1 cellular context compared by ENCODE assay signal in the genomic region with DNA sequence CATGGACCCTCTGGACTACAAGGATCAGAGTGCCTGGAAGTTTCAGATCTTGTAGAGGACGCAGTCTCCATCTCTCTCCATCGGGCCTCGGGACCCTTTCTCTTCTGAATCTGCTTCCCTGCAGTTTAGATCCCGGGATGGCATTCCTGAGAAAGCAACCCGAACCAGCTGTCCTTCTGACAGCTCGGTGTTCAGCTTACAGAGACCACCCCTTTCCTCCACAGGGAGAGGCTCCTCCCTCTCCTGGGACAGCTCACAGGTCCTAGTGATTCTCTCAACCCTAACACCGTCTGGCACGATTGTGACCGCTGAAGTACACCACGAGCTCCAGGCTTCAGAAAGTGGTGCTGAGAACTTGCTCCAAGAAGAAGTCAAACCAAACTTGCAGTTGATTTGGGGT.
TF ChIP-seq lines count a peak whose summit lies in the region.

No MANE protein-coding gene starts in this region.

TF ChIP-seq in WTC11, 78 proteins besides CTCF, POLR2A, EP300 and RAD21 (continued from another document):
- TF ChIP-seq, protein P1, sequence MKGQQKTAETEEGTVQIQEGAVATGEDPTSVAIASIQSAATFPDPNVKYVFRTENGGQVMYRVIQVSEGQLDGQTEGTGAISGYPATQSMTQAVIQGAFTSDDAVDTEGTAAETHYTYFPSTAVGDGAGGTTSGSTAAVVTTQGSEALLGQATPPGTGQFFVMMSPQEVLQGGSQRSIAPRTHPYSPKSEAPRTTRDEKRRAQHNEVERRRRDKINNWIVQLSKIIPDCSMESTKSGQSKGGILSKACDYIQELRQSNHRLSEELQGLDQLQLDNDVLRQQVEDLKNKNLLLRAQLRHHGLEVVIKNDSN (CRISPR knock-in tag; IDR thresholded peaks at IDR 0.05), result no peak
- TF ChIP-seq, protein P2, sequence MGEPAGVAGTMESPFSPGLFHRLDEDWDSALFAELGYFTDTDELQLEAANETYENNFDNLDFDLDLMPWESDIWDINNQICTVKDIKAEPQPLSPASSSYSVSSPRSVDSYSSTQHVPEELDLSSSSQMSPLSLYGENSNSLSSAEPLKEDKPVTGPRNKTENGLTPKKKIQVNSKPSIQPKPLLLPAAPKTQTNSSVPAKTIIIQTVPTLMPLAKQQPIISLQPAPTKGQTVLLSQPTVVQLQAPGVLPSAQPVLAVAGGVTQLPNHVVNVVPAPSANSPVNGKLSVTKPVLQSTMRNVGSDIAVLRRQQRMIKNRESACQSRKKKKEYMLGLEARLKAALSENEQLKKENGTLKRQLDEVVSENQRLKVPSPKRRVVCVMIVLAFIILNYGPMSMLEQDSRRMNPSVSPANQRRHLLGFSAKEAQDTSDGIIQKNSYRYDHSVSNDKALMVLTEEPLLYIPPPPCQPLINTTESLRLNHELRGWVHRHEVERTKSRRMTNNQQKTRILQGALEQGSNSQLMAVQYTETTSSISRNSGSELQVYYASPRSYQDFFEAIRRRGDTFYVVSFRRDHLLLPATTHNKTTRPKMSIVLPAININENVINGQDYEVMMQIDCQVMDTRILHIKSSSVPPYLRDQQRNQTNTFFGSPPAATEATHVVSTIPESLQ (CRISPR knock-in tag; IDR thresholded peaks at IDR 0.05), result no peak
- TF ChIP-seq ZNF317 (CRISPR knock-in tag; IDR thresholded peaks at IDR 0.05; ENCODE audit: borderline replicate concordance, low read depth) (no peak), EMX1 (CRISPR knock-in tag; IDR thresholded peaks at IDR 0.05) (no peak), FOXJ3 (CRISPR knock-in tag; IDR thresholded peaks at IDR 0.05; ENCODE audit: borderline replicate concordance) (no peak), ZBTB21 (CRISPR knock-in tag; IDR thresholded peaks at IDR 0.05; ENCODE audit: borderline replicate concordance) (no peak), TP53 (CRISPR knock-in tag; IDR thresholded peaks at IDR 0.05) (no peak)
- TF ChIP-seq, protein P3, sequence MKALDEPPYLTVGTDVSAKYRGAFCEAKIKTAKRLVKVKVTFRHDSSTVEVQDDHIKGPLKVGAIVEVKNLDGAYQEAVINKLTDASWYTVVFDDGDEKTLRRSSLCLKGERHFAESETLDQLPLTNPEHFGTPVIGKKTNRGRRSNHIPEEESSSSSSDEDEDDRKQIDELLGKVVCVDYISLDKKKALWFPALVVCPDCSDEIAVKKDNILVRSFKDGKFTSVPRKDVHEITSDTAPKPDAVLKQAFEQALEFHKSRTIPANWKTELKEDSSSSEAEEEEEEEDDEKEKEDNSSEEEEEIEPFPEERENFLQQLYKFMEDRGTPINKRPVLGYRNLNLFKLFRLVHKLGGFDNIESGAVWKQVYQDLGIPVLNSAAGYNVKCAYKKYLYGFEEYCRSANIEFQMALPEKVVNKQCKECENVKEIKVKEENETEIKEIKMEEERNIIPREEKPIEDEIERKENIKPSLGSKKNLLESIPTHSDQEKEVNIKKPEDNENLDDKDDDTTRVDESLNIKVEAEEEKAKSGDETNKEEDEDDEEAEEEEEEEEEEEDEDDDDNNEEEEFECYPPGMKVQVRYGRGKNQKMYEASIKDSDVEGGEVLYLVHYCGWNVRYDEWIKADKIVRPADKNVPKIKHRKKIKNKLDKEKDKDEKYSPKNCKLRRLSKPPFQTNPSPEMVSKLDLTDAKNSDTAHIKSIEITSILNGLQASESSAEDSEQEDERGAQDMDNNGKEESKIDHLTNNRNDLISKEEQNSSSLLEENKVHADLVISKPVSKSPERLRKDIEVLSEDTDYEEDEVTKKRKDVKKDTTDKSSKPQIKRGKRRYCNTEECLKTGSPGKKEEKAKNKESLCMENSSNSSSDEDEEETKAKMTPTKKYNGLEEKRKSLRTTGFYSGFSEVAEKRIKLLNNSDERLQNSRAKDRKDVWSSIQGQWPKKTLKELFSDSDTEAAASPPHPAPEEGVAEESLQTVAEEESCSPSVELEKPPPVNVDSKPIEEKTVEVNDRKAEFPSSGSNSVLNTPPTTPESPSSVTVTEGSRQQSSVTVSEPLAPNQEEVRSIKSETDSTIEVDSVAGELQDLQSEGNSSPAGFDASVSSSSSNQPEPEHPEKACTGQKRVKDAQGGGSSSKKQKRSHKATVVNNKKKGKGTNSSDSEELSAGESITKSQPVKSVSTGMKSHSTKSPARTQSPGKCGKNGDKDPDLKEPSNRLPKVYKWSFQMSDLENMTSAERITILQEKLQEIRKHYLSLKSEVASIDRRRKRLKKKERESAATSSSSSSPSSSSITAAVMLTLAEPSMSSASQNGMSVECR (CRISPR knock-in tag; IDR thresholded peaks at IDR 0.05; ENCODE audit: borderline replicate concordance), result no peak
TF ChIP-seq in WTC11: peak in this region for 0.
